1 cellular context compared by ENCODE assay signal in the genomic region with DNA sequence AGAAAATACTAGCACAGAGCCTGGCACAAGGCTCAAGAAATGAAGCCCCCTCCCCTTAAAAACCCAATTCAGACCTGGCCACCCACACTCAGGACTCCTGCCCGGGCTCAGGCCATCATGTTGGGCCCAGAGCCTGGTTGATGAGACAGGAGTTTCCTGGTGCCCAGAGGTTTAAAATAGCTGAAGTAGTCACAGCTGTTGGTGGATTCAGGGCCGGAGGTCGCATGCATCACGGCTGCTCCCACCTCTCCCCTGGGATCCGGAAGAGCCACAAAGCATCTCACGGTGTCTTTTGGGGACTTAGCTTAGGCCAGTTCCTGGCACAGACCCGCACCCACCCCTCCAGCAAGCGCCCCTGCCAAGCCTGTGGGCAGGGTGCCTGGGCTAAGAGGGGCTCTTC.
TF ChIP-seq lines count a peak whose summit lies in the region.

No MANE protein-coding gene starts in this region.

TF ChIP-seq in HEK293, 187 proteins besides CTCF, POLR2A, EP300 and RAD21:
- no peak for TF ChIP-seq ZNF202 (tag by site-specific recombination; IDR thresholded peaks at IDR 0.05; ENCODE audit: borderline replicate concordance)
- TF ChIP-seq ZNF341 (tag by site-specific recombination; IDR thresholded peaks at IDR 0.05; ENCODE audit: low read depth), result peak; percentile 47
